27 cellular contexts compared by ENCODE assay signal in genomic region chr12:28320353-28320752, GRCh38.
"Had no signal": no experiment of that assay in that cellular context is flagged by ENCODE, and none has a peak within 500 bp of the region (broad histone marks: within the 10 kb centered on the region; RNA-seq: fewer than 3 reads in every experiment).

No MANE protein-coding gene starts in this region.

- H3K9me3 ChIP-seq: ovary, suprapubic skin, upper lobe of right lung had no signal

- H3K36me3 ChIP-seq: ovary, upper lobe of right lung, uterus had no signal

- H3K27ac Mint-ChIP-seq: memory B cell; stimulated activated naive CD8-positive, alpha-beta T cell treated with anti-CD3 and anti-CD28 coated beads, Interleukin-15, amount 100 ng/mL, for 72 hours had no signal

- ATAC-seq: foreskin keratinocyte; gastroesophageal sphincter; heart left ventricle; left lobe of liver; natural killer cell; sciatic nerve; stimulated activated naive CD8-positive, alpha-beta T cell treated with anti-CD3 and anti-CD28 coated beads, Interleukin-15, amount 100 ng/mL, for 72 hours; upper lobe of right lung had no signal

- H3K4me3 Mint-ChIP-seq: memory B cell; natural killer cell; stimulated activated naive CD8-positive, alpha-beta T cell treated with anti-CD3 and anti-CD28 coated beads, Interleukin-15, amount 100 ng/mL, for 72 hours had no signal

- H3K27me3 ChIP-seq: dorsolateral prefrontal cortex, esophagus muscularis mucosa, foreskin keratinocyte, gastroesophageal sphincter, heart left ventricle, hepatocyte, ovary, suprapubic skin, transverse colon, upper lobe of right lung, uterus had no signal

- H3K27ac ChIP-seq: dorsolateral prefrontal cortex, esophagus muscularis mucosa, foreskin keratinocyte, gastroesophageal sphincter, heart left ventricle, hepatocyte, ovary, suprapubic skin, transverse colon, upper lobe of right lung, uterus had no signal

- DNase-seq: cortex of kidney; dorsolateral prefrontal cortex; effector CD4-positive, alpha-beta T cell; foreskin keratinocyte; heart left ventricle; kidney; natural killer cell; occipital lobe; ovary; stimulated activated CD4-positive, alpha-beta T cell treated with anti-CD3 and anti-CD28 coated beads, Interleukin-12 subunit alpha, Interleukin-12 subunit beta, amount 100 ng/mL, for 4 hours; stimulated activated CD4-positive, alpha-beta T cell treated with anti-CD3 and anti-CD28 coated beads, Interleukin-1b, Interleukin-23, amount 100 ng/mL, for 48 hours; stimulated activated CD4-positive, alpha-beta T cell treated with anti-CD3 and anti-CD28 coated beads, Interleukin-4, amount 100 ng/mL, for 1 hour; stimulated activated CD8-positive, alpha-beta memory T cell treated with anti-CD3 and anti-CD28 coated beads, Interleukin-4, amount 100 ng/mL, for 48 hours; stimulated activated naive CD4-positive, alpha-beta T cell; stimulated activated naive CD8-positive, alpha-beta T cell treated with anti-CD3 and anti-CD28 coated beads, Interleukin-15, amount 100 ng/mL, for 72 hours; transverse colon; upper lobe of right lung; uterus had no signal

- H3K4me1 ChIP-seq: esophagus muscularis mucosa, foreskin keratinocyte, gastroesophageal sphincter, heart left ventricle, suprapubic skin, upper lobe of right lung, uterus had no signal

- FAIRE-seq: kidney had no signal

- H3K4me3 ChIP-seq: dorsolateral prefrontal cortex, esophagus muscularis mucosa, gastroesophageal sphincter, heart left ventricle, hepatocyte, lung, ovary, smooth muscle cell, suprapubic skin, transverse colon, upper lobe of right lung, uterus had no signal

- H3K27me3 Mint-ChIP-seq: memory B cell; stimulated activated naive CD8-positive, alpha-beta T cell treated with anti-CD3 and anti-CD28 coated beads, Interleukin-15, amount 100 ng/mL, for 72 hours had no signal

- H3K4me1 Mint-ChIP-seq: memory B cell had no signal
